In genomic region chr19:11349171-11349570, GRCh38 we compare ENCODE assay signal across 2 cellular contexts.
TF ChIP-seq lines count a peak whose summit lies in the region.

No MANE protein-coding gene starts in this region.

TF ChIP-seq in GM23338, 12 proteins besides CTCF, POLR2A, EP300 and RAD21:
- TF ChIP-seq ZNF114 (CRISPR knock-in tag; IDR thresholded peaks at IDR 0.05) (no peak), REST (IDR thresholded peaks at IDR 0.05; ENCODE audit: unreplicated experiment) (peak; percentile 53), POLR2AphosphoS5 (IDR thresholded peaks at IDR 0.05; ENCODE audit: low read depth) (no peak), EZH2 (IDR thresholded peaks at IDR 0.05; ENCODE audit: low read depth, unreplicated experiment) (no peak)
TF ChIP-seq in GM23338: peak in this region for 1.

TF ChIP-seq in GM12878, 131 proteins besides CTCF, POLR2A, EP300 and RAD21:
- peak; percentile 48; the same call in 1 of the 2 replicates for TF ChIP-seq REST (IDR thresholded peaks at IDR 0.05; ENCODE audit: low read depth, low read length)
- no peak for TF ChIP-seq ZNF384 (IDR thresholded peaks at IDR 0.05; ENCODE audit: borderline replicate concordance, low read depth, low read length)
